ENCODE assay signal across 9 cellular contexts in genomic region chr12:96352161-96352835, GRCh38. TPM values are rescaled to one million over a fixed set of nuclear protein-coding genes. Genes with fewer than 3 reads are reported as not detected.
DNase-seq lines count a peak whose midpoint lies in the region; ATAC-seq, FAIRE-seq and TF ChIP-seq lines count a peak whose summit lies in the region.
"Had no signal": no experiment of that assay in that cellular context is flagged by ENCODE, and none has a peak within 500 bp of the region (broad histone marks: within the 10 kb centered on the region; RNA-seq: fewer than 3 reads in every experiment).

No MANE protein-coding gene starts in this region.

- no peak overlapping the region for H3K4me2 ChIP-seq in GM12878 (ENCODE audit: control insufficient read depth, insufficient read depth)
- no peak overlapping the region for H3K4me2 ChIP-seq in SK-N-SH

- CTCF ChIA-PET in CD4-positive, alpha-beta memory T cell (lab: Charles Lee; ENCODE audit: partially characterized antibody) = no interaction called here
- CTCF ChIA-PET in GM12878 (lab: Yijun Ruan, JAX) (interaction anchor here (1.1 kb wide), 1 partner anchor 15 kb away, joined by 3 read pairs; no protein-coding TSS in a partner anchor), SK-N-SH (lab: Yijun Ruan, JAX) (no interaction called here)

- H3K27ac Mint-ChIP-seq in CD4-positive, alpha-beta memory T cell = peak overlapping the region in 5 of 7 donors; percentile 28 to 87 (median 75)
- peak overlapping the region; percentile 15 to 86 (median 62) for H3K27ac Mint-ChIP-seq in naive thymus-derived CD8-positive, alpha-beta T cell

- peaks cover 11% of the 10 kb centered on the region for H3F3A ChIP-seq in SK-N-SH (replicated peaks; ENCODE audit: insufficient read depth)

- H3K9ac ChIP-seq in GM12878 (ENCODE audit: control insufficient read depth, insufficient read depth, low read length) (no peak overlapping the region), SK-N-SH (no peak overlapping the region)

- no peaks in the 10 kb centered on the region for H3K36me3 ChIP-seq in CD4-positive, alpha-beta memory T cell (ENCODE audit: insufficient read depth, low read length)
- H3K36me3 ChIP-seq in GM12878 (ENCODE audit: control insufficient read depth in 2 of 2, insufficient read depth in 2 of 2, low read length in 1 of 2) = no peaks in the 10 kb centered on the region
- H3K36me3 ChIP-seq in SK-N-SH (replicated peaks in 1 of 2; ENCODE audit: control insufficient read depth in 1 of 2, insufficient read depth in 2 of 2, low read length in 1 of 2) = no peaks in the 10 kb centered on the region

- no peak for DNase-seq in CD4-positive, alpha-beta memory T cell
- DNase-seq in GM12878 (ENCODE audit: low read depth, low spot score) (no peak), NCI-H1105 (lab: John Stamatoyannopoulos, UW) (no peak), SK-N-SH (no peak), NCI-H1436 (lab: John Stamatoyannopoulos, UW) (no peak)
- no peak for DNase-seq in naive thymus-derived CD8-positive, alpha-beta T cell

- SMC1A ChIA-PET in GM12878 (lab: Charles Lee; ENCODE audit: uncharacterized antibody, unreplicated experiment) = interaction anchor here (1.1 to 2.4 kb wide), 4 partner anchors 10 to 46 kb away, joined by 3 to 7 read pairs (median 5); no protein-coding TSS in a partner anchor

- peaks cover 95% of the 10 kb centered on the region for H3K4me1 ChIP-seq in CD4-positive, alpha-beta memory T cell (ENCODE audit: insufficient read depth, low read length)
- H3K4me1 ChIP-seq in GM12878 (ENCODE audit: control insufficient read depth, insufficient read depth, low read length) (peaks cover 7% of the 10 kb centered on the region; the same call in 1 of the 2 replicates), SK-N-SH (ENCODE audit: control insufficient read depth in 1 of 2, insufficient read depth in 2 of 2, low read depth in 1 of 2, low read length in 1 of 2) (peaks cover 6 to 19% of the 10 kb centered on the region in 2 experiments; a peak in 2 of 4 replicates)

- TF ChIP-seq CTCF in GM12878 (IDR thresholded peaks at IDR 0.05 in 2 of 3, conservative IDR thresholded peaks at IDR 0.05 in 1 of 3; ENCODE audit: control insufficient read depth in 2 of 3, extremely low read depth in 1 of 3, insufficient read depth in 1 of 3, low read depth in 3 of 3, low read length in 3 of 3) = no peak
- no peak for TF ChIP-seq CTCF in SK-N-SH (IDR thresholded peaks at IDR 0.05)

- no peaks in the 10 kb centered on the region for H3K9me2 ChIP-seq in SK-N-SH

- in situ Hi-C loops in GM12878 (cut with MboI) = no loop called here

- TF ChIP-seq POLR2A in GM12878 (IDR thresholded peaks at IDR 0.05; ENCODE audit: low read depth, low read length) = no peak

- peaks cover 65 to 91% (median 75%) of the 10 kb centered on the region in 4 donors for H3K4me1 Mint-ChIP-seq in CD4-positive, alpha-beta memory T cell
- H3K4me1 Mint-ChIP-seq in naive thymus-derived CD8-positive, alpha-beta T cell = peaks cover 40 to 92% (median 80%) of the 10 kb centered on the region in 4 donors

- RAD21 ChIA-PET in GM12878 (lab: Charles Lee; ENCODE audit: unreplicated experiment) = interaction anchor here (1.0 kb wide), 1 partner anchor 10 kb away, joined by 3 read pairs; no protein-coding TSS in a partner anchor

- peaks cover 6% of the 10 kb centered on the region; the same call in 1 of the 2 replicates for H4K20me1 ChIP-seq in GM12878 (ENCODE audit: control insufficient read depth, insufficient read depth)
- H4K20me1 ChIP-seq in SK-N-SH (ENCODE audit: insufficient read depth) = peaks cover 97% of the 10 kb centered on the region

- no TSS peak for BruUV-seq in GM12878 (replicated peaks; lab: Mats Ljungman, UMichigan)

- H3K27me3 Mint-ChIP-seq in CD4-positive, alpha-beta memory T cell = no peaks in the 10 kb centered on the region
- no peaks in the 10 kb centered on the region for H3K27me3 Mint-ChIP-seq in naive thymus-derived CD8-positive, alpha-beta T cell
- H3K27me3 Mint-ChIP-seq: brain had no signal

- peak; percentile 53 for ATAC-seq in HG02610 (IDR thresholded peaks at IDR 0.05; ENCODE audit: unreplicated experiment)
- ATAC-seq in GM12878 = peak; percentile 59
- ATAC-seq in naive thymus-derived CD8-positive, alpha-beta T cell = peak; percentile 21 to 30
- no peak for ATAC-seq in GM19455 (IDR thresholded peaks at IDR 0.05; ENCODE audit: unreplicated experiment)

- peak overlapping the region in 6 of 8 donors; percentile 5 to 80 (median 14) for H3K4me3 Mint-ChIP-seq in CD4-positive, alpha-beta memory T cell
- peak overlapping the region in 6 of 10 donors; percentile 1 to 58 (median 24) for H3K4me3 Mint-ChIP-seq in naive thymus-derived CD8-positive, alpha-beta T cell

- TF ChIP-seq EP300 in GM12878 (IDR thresholded peaks at IDR 0.05; ENCODE audit: borderline replicate concordance in 1 of 2, control insufficient read depth in 1 of 2, low read depth in 2 of 2, low read length in 2 of 2) (no peak), SK-N-SH (IDR thresholded peaks at IDR 0.05; ENCODE audit: borderline replicate concordance in 1 of 2, low read depth in 1 of 2, low read length in 1 of 2) (no peak)

- peak; percentile 61 for FAIRE-seq in GM12878 (lab: Jason Lieb, UNC)

- no peaks in the 10 kb centered on the region for H3K36me3 Mint-ChIP-seq in CD4-positive, alpha-beta memory T cell
- H3K36me3 Mint-ChIP-seq in naive thymus-derived CD8-positive, alpha-beta T cell = no peaks in the 10 kb centered on the region

- intact Hi-C loops in CD4-positive, alpha-beta memory T cell (cut with micrococcal nuclease) = no loop called here
- intact Hi-C loops in GM12878 (cut with micrococcal nuclease; ENCODE audit: unreplicated experiment) = no loop called here

- H3K4me3 ChIP-seq in CD4-positive, alpha-beta memory T cell (ENCODE audit: low read length in 2 of 2) = no peak overlapping the region
- no peak overlapping the region for H3K4me3 ChIP-seq in GM12878
- no peak overlapping the region for H3K4me3 ChIP-seq in SK-N-SH (ENCODE audit: low read depth in 2 of 2, low read length in 1 of 2)

- peaks cover 87% of the 10 kb centered on the region for H3K79me2 ChIP-seq in GM12878 (ENCODE audit: control insufficient read depth, insufficient read depth, low read length)
- peaks cover 99% of the 10 kb centered on the region for H3K79me2 ChIP-seq in SK-N-SH (ENCODE audit: insufficient read depth)

- H3K27ac ChIP-seq in CD4-positive, alpha-beta memory T cell (ENCODE audit: low read depth, low read length) = no peak overlapping the region
- H3K27ac ChIP-seq in GM12878 (ENCODE audit: control insufficient read depth, insufficient read depth) (no peak overlapping the region), SK-N-SH (ENCODE audit: low read depth in 2 of 2, low read length in 1 of 2) (no peak overlapping the region)

- no peak overlapping the region for H2AFZ ChIP-seq in GM12878 (ENCODE audit: control insufficient read depth, low read depth, low read length)
- no peak overlapping the region for H2AFZ ChIP-seq in SK-N-SH (ENCODE audit: low read depth)

- POLR2A ChIA-PET in CD4-positive, alpha-beta memory T cell (lab: Charles Lee; ENCODE audit: partially characterized antibody) = interaction anchor here (0.8 kb wide), 1 partner anchor 47 kb away, joined by 3 read pairs; no protein-coding TSS in a partner anchor
- POLR2A ChIA-PET in GM12878 (lab: Charles Lee) (interaction anchor here (0.6 to 0.9 kb wide), 2 partner anchors 26 to 55 kb away, joined by 3 read pairs; no protein-coding TSS in a partner anchor), SK-N-SH (lab: Yijun Ruan, JAX) (no interaction called here)
- POLR2A ChIA-PET in naive thymus-derived CD8-positive, alpha-beta T cell (lab: Charles Lee) = interaction anchor here (0.6 to 1.3 kb wide), 2 partner anchors 23 to 39 kb away, joined by 3 to 7 read pairs; no protein-coding TSS in a partner anchor

- TF ChIP-seq RAD21 in GM12878 (IDR thresholded peaks at IDR 0.05; ENCODE audit: insufficient read depth, low read depth, low read length) = no peak
- TF ChIP-seq RAD21 in SK-N-SH (IDR thresholded peaks at IDR 0.05; ENCODE audit: low read length) = no peak

- peaks cover 0 to 2% (median 0%) of the 10 kb centered on the region in 8 donors for H3K9me3 Mint-ChIP-seq in CD4-positive, alpha-beta memory T cell
- no peaks in the 10 kb centered on the region for H3K9me3 Mint-ChIP-seq in naive thymus-derived CD8-positive, alpha-beta T cell

- no peaks in the 10 kb centered on the region for H3K9me3 ChIP-seq in CD4-positive, alpha-beta memory T cell (ENCODE audit: control insufficient read depth in 1 of 2, low read length in 2 of 2)
- no peaks in the 10 kb centered on the region for H3K9me3 ChIP-seq in GM12878 (replicated peaks; ENCODE audit: control insufficient read depth, insufficient read depth, low read length)
- H3K9me3 ChIP-seq in SK-N-SH = no peaks in the 10 kb centered on the region; the same call in 1 of the 2 replicates

- 72% methylated on average over 3 of the region's 3 CpGs for WGBS in GM12878 (ENCODE audit: insufficient coverage, insufficient replicate concordance, low lambda C conversion rate, missing lambda C conversion rate)
- WGBS in SK-N-SH (ENCODE audit: low lambda C conversion rate) = 88% methylated on average over 3 of the region's 3 CpGs

- no peaks in the 10 kb centered on the region for H3K27me3 ChIP-seq in CD4-positive, alpha-beta memory T cell (ENCODE audit: insufficient read depth, low read length)
- H3K27me3 ChIP-seq in GM12878 (replicated peaks in 1 of 2; ENCODE audit: control insufficient read depth in 2 of 2, insufficient read depth in 2 of 2, low read length in 1 of 2) (no peaks in the 10 kb centered on the region), SK-N-SH (ENCODE audit: insufficient read depth) (no peaks in the 10 kb centered on the region)

RNA-seq across cellular contexts. Expression of gene CDK17, which starts 47.9 kb away (rescaled TPM):
- total RNA-seq in CD4-positive, alpha-beta memory T cell = 10 to 100 TPM; 66.9 to 67.4 TPM
- polyA plus RNA-seq in CD4-positive, alpha-beta memory T cell = 10 to 100 TPM; 30.5 to 31.5 TPM
- total RNA-seq in GM12878 (2013; cell fraction: nucleolus; rRNA removed) = 336 and 338 TPM in 2 replicates
- total RNA-seq in GM12878 (2014; rRNA removed) (20.7 and 27.2 TPM in 2 replicates), GM12878 (2014; rRNA removed; fragmentation: Illumina TruSeq; extraction: Trizol) (30.7 and 35.2 TPM in 2 replicates), GM12878 (2021) (22.5 and 24.1 TPM in 2 replicates)
- polyA plus RNA-seq in GM12878 (2011; ENCODE audit: low read depth) = 7.0 TPM
- polyA plus RNA-seq in GM12878 (2011; rRNA removed) (45.6 and 58.6 TPM in 2 replicates), GM12878 (2014; fragmentation: Illumina TruSeq; extraction: Trizol) (25.2 and 51.7 TPM in 2 replicates), GM12878 (2014; fragmentation: Nextera tagmentation; extraction: Ambion mirVana) (1 to 10 TPM; 5.6 to 6.1 TPM), GM12878 (2014; rRNA removed) (10.3 and 14.6 TPM in 2 replicates), GM12878 (2016; fragmentation: Nextera tagmentation; extraction: Ambion mirVana) (10 to 100 TPM; 15.9 to 16.0 TPM), SK-N-SH (2012; rRNA removed) (11.7 and 12.4 TPM in 2 replicates)
- 15.6 and 23.9 TPM in 2 replicates for polyA plus RNA-seq in GM12878 (2011; cell fraction: cytosol; rRNA removed)
- polyA plus RNA-seq in GM12878 (2011; cell fraction: nucleus; rRNA removed) = 35.5 and 43.7 TPM in 2 replicates
- polyA plus RNA-seq in GM12878 (2012) = 11.3 and 18.1 TPM in 2 replicates
- polyA minus RNA-seq in GM12878 (2011; rRNA and poly(A)+ RNA removed) = 94.9 and 124 TPM in 2 replicates
- polyA minus RNA-seq in GM12878 (2011; cell fraction: cytosol; rRNA and poly(A)+ RNA removed) = 39.3 and 40.5 TPM in 2 replicates
- polyA minus RNA-seq in GM12878 (2011; cell fraction: nucleus; rRNA and poly(A)+ RNA removed) = 120 and 158 TPM in 2 replicates
- total RNA-seq in naive thymus-derived CD8-positive, alpha-beta T cell = 10 to 100 TPM; 73.2 to 75.6 TPM
- polyA plus RNA-seq in naive thymus-derived CD8-positive, alpha-beta T cell = 10 to 100 TPM; 22.1 to 32.2 (median 26.6) TPM
- 14.0 and 16.6 TPM in 2 replicates for polyA plus RNA-seq in SK-N-SH (2012; cell fraction: cytosol; rRNA removed)
- 12.6 and 24.0 TPM in 2 replicates for polyA plus RNA-seq in SK-N-SH (2012; cell fraction: nucleus; rRNA removed)
